In genomic region chr10:47312663-47312995, GRCh38 we compare ENCODE assay signal across 6 cellular contexts. TPM values are rescaled to one million over a fixed set of nuclear protein-coding genes. Genes with fewer than 3 reads are reported as not detected.
"Had no signal": no experiment of that assay in that cellular context is flagged by ENCODE, and none has a peak within 500 bp of the region (broad histone marks: within the 10 kb centered on the region; RNA-seq: fewer than 3 reads in every experiment).

No MANE protein-coding gene starts in this region.

- H3K27ac Mint-ChIP-seq: H9, IgD-negative memory B cell had no signal

- H3K9me3 Mint-ChIP-seq: H9, IgD-negative memory B cell had no signal

- H3K4me3 Mint-ChIP-seq: H9, IgD-negative memory B cell had no signal

- H3K9ac ChIP-seq: GM23248 had no signal

- H3K4me3 ChIP-seq: GM23248 had no signal

- H3K27ac ChIP-seq: GM23248, HL-60 had no signal

- H3K36me3 Mint-ChIP-seq: IgD-negative memory B cell had no signal

- H2AFZ ChIP-seq: GM23248 had no signal

RNA-seq across cellular contexts. Expression of gene GDF2, which starts 9.6 kb away (rescaled TPM):
- total RNA-seq: GM23248, H9, HepG2, HT1080 had no signal
- polyA plus RNA-seq: GM23248, HepG2, IgD-negative memory B cell had no signal

RNA-seq across cellular contexts. Expression of gene GDF10, which starts 12.6 kb away (rescaled TPM):
- total RNA-seq: HepG2, HT1080 had no signal
- polyA plus RNA-seq: IgD-negative memory B cell had no signal

RNA-seq across cellular contexts. Expression of gene RBP3, which starts 35.5 kb away (rescaled TPM):
- total RNA-seq: GM23248, H9, HepG2, HT1080 had no signal
- polyA plus RNA-seq: GM23248, HepG2, IgD-negative memory B cell had no signal
